In genomic region chr4:63316633-63317032, GRCh38 we compare ENCODE assay signal across 5 cellular contexts.
"Had no signal": no experiment of that assay in that cellular context is flagged by ENCODE, and none has a peak within 500 bp of the region (broad histone marks: within the 10 kb centered on the region; RNA-seq: fewer than 3 reads in every experiment).

No MANE protein-coding gene starts in this region.

- H3K27ac ChIP-seq: HL-60 had no signal

- H3K4me3 ChIP-seq: GM23338 had no signal

- H3K4me2 ChIP-seq: GM23338 had no signal

- H2AFZ ChIP-seq: GM23338 had no signal

- ATAC-seq: GM23338, HepG2 had no signal

- DNase-seq: H9, HCEC 1CT had no signal
